In the genomic region with DNA sequence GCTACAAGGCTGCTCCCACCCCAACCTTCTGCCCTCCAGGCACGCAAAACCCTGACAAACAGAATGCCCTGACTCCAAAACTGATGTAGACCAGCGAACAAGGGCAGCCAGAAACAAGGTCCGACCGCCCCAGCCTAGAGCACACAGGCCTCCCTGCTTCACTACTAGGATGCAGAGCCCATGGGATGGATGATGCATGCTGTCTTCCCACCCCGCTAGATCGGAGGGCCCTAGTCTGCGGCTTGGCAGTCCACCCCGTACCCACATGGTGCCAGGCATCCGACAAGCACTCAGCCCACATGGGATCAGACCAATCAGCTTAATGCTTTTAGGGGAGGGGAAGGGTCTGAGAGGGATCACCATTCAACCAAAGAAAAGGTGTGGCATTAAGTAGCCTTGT, we compare ENCODE assay signal across 8 cellular contexts. TPM values are rescaled to one million over a fixed set of nuclear protein-coding genes. Genes with fewer than 3 reads are reported as not detected.
DNase-seq lines count a peak whose midpoint lies in the region; TF ChIP-seq lines count a peak whose summit lies in the region.

No MANE protein-coding gene starts in this region.

- DNase-seq in AG04450 (ENCODE audit: low read depth, low spot score), result no peak
- no peak for DNase-seq in cardiac fibroblast (ENCODE audit: low read depth in 2 of 2)
- DNase-seq in HCEC 1CT, result no peak
- no peak for DNase-seq in NCI-H2227 (lab: John Stamatoyannopoulos, UW; ENCODE audit: unreplicated experiment)
- no peak for DNase-seq in GM13976 (ENCODE audit: low spot score)
- DNase-seq in GM03348 (ENCODE audit: low spot score), result no peak

- H3K36me3 ChIP-seq in KMS-11 (ENCODE audit: insufficient read depth) (no peaks in the 10 kb centered on the region), muscle layer of duodenum (ENCODE audit: control insufficient read depth in 1 of 2, insufficient read depth in 2 of 2, low read length in 2 of 2) (peaks cover 0 to 6% of the 10 kb centered on the region in 2 donors)

- peak overlapping the region; percentile 81 for H3K4me3 ChIP-seq in AG04450 (ENCODE audit: low read depth, low read length)
- H3K4me3 ChIP-seq in KMS-11 (IDR thresholded peaks at IDR 0.05; ENCODE audit: insufficient read depth, low read depth, low read length), result no peak overlapping the region
- peak overlapping the region; percentile 78 to 91 for H3K4me3 ChIP-seq in cardiac fibroblast (replicated peaks in 1 of 2; ENCODE audit: low read depth in 2 of 2, low read length in 2 of 2)
- H3K4me3 ChIP-seq in muscle layer of duodenum (ENCODE audit: low read depth in 1 of 2, low read length in 2 of 2), result peak overlapping the region; percentile 56 to 75

- peaks cover 33% of the 10 kb centered on the region for H3K79me2 ChIP-seq in KMS-11 (ENCODE audit: insufficient read depth, low read depth)

- TF ChIP-seq CTCF in AG04450 (IDR thresholded peaks at IDR 0.05; ENCODE audit: low read depth, low read length) (no peak), KMS-11 (conservative IDR thresholded peaks at IDR 0.05; ENCODE audit: low read depth, low read length) (no peak), cardiac fibroblast (IDR thresholded peaks at IDR 0.05; ENCODE audit: low read depth, low read length) (no peak), GM13976 (IDR thresholded peaks at IDR 0.05; ENCODE audit: borderline replicate concordance, control extremely low read depth, extremely low read depth, insufficient read depth, missing control alignments) (no peak)

- POLR2A ChIA-PET in AG04450 (lab: Yijun Ruan, JAX), result interaction anchor here (0.7 to 2.0 kb wide), 13 partner anchors 11 to 384 kb away, joined by 3 to 11 read pairs (median 4); a partner anchor contains a TSS

- H3K9ac ChIP-seq in KMS-11, result no peak overlapping the region

- peaks cover 14% of the 10 kb centered on the region for H3K4me1 ChIP-seq in KMS-11 (ENCODE audit: low read depth, poor library complexity, severe bottlenecking)
- peaks cover 6 to 35% of the 10 kb centered on the region in 2 donors for H3K4me1 ChIP-seq in muscle layer of duodenum (ENCODE audit: control insufficient read depth in 1 of 2, insufficient read depth in 2 of 2, low read length in 2 of 2)

- no peaks in the 10 kb centered on the region for H4K20me1 ChIP-seq in KMS-11 (ENCODE audit: insufficient read depth)

- no peak overlapping the region for H2AFZ ChIP-seq in KMS-11 (ENCODE audit: low read depth)

- H3K27ac ChIP-seq in AG04450 (ENCODE audit: low read depth, low read length) (peak overlapping the region; percentile 81), KMS-11 (no peak overlapping the region), muscle layer of duodenum (ENCODE audit: low read length) (peak overlapping the region; percentile 67)

- H3K27me3 ChIP-seq in AG04450 (ENCODE audit: control insufficient read depth, insufficient read depth, low read length) (no peaks in the 10 kb centered on the region), KMS-11 (ENCODE audit: insufficient read depth, low read depth) (no peaks in the 10 kb centered on the region), muscle layer of duodenum (ENCODE audit: low read depth, low read length) (no peaks in the 10 kb centered on the region)

- H3K9me3 ChIP-seq in AG04450 (ENCODE audit: control insufficient read depth, insufficient read depth, low read length) (no peaks in the 10 kb centered on the region; the same call in 1 of the 2 replicates), muscle layer of duodenum (ENCODE audit: control insufficient read depth in 1 of 2, low read length in 2 of 2) (no peaks in the 10 kb centered on the region)

- peak overlapping the region; percentile 52 for H3K4me2 ChIP-seq in KMS-11

- in situ Hi-C loops in GM13976 (cut with MboI; ENCODE audit: low sequenced_read_pairs, unreplicated experiment), result no loop called here

- CTCF ChIA-PET in AG04450 (lab: Charles Lee), result interaction anchor here (0.9 to 10.9 kb wide), 8 partner anchors 10 to 179 kb away, joined by 3 to 167 read pairs (median 3); no protein-coding TSS in a partner anchor

RNA-seq across cellular contexts. Expression of a gene that starts 30.6 kb away (rescaled TPM):
- polyA plus RNA-seq in AG04450 (2011; rRNA removed), result 21.6 and 26.6 TPM in 2 replicates
- 21.9 and 44.5 TPM in 2 replicates for polyA minus RNA-seq in AG04450 (2011; rRNA and poly(A)+ RNA removed)
